ENCODE assay signal across 33 cellular contexts in genomic region chr15:64289550-64289949, GRCh38.
"Had no signal": no experiment of that assay in that cellular context is flagged by ENCODE, and none has a peak within 500 bp of the region (broad histone marks: within the 10 kb centered on the region; RNA-seq: fewer than 3 reads in every experiment).

No MANE protein-coding gene starts in this region.

- DNase-seq: activated CD4-positive, alpha-beta T cell treated with anti-CD3 and anti-CD28 coated beads for 36 hours; activated CD4-positive, alpha-beta T cell treated with anti-CD3 and anti-CD28 coated beads, Interleukin-2, amount 10 ng/mL, durations not matched to agents 7 days and 5 days; activated CD4-positive, alpha-beta T cell treated with anti-CD3 and anti-CD28 coated beads, Interleukin-2, amount 50 U/mL, for 48 hours; activated CD8-positive, alpha-beta T cell treated with anti-CD3 and anti-CD28 coated beads, Interleukin-2, amount 10 ng/mL, durations not matched to agents 7 days and 5 days; activated gamma-delta T cell treated with Interleukin-2 at 50 U/mL for 16 hours; activated naive CD4-positive, alpha-beta T cell treated with anti-CD3 and anti-CD28 coated beads for 36 hours; activated T-cell treated with anti-CD3 and anti-CD28 coated beads, Interleukin-2, amount 50 U/mL, for 24 hours; adrenal gland; body of pancreas; Karpas-422; NCI-H1048; NCI-H1417; NCI-H146; NCI-H187; NCI-H2029 treated with DMSO at 0.1 percent for 48 hours; NCI-H2107; NCI-H2171; NCI-H2227 treated with DMSO at 0.1 percent for 48 hours; NCI-H446; NCI-H510A treated with DMSO at 0.1 percent for 48 hours; Peyer's patch; RPMI8226; SHP77 treated with DMSO at 0.1 percent for 48 hours; SK-N-SH had no signal

- H3K27ac Mint-ChIP-seq: activated CD4-positive, alpha-beta T cell treated with anti-CD3 and anti-CD28 coated beads for 36 hours; activated CD4-positive, alpha-beta T cell treated with anti-CD3 and anti-CD28 coated beads, Interleukin-2, amount 10 ng/mL, durations not matched to agents 7 days and 5 days; activated CD8-positive, alpha-beta T cell treated with anti-CD3 and anti-CD28 coated beads, Interleukin-2, amount 10 ng/mL, durations not matched to agents 7 days and 5 days; activated naive CD4-positive, alpha-beta T cell treated with anti-CD3 and anti-CD28 coated beads for 36 hours; activated naive CD4-positive, alpha-beta T cell treated with anti-CD3 and anti-CD28 coated beads, Interleukin-2, amount 50 U/mL, for 72 hours; activated T-cell treated with anti-CD3 and anti-CD28 coated beads, Interleukin-2, amount 50 U/mL, for 24 hours; T-helper 1 cell treated with Interleukin-12 subunit alpha and Interleukin-12 subunit beta and Interleukin-4 antibody, amounts not matched to agents 30 μg/mL and 1 μg/mL, for 36 hours; T-helper 2 cell treated with Interferon-gamma antibody and Interleukin-4, amounts not matched to agents 5 μg/mL and 100 μg/mL, for 36 hours; WTC11 had no signal

- H3K4me3 ChIP-seq: adrenal gland, body of pancreas, breast epithelium, Peyer's patch, SJSA1 had no signal

- H3K27me3 ChIP-seq: adrenal gland, body of pancreas, breast epithelium, Peyer's patch, SJSA1 had no signal

- ATAC-seq: activated CD4-positive, alpha-beta T cell treated with anti-CD3 and anti-CD28 coated beads for 36 hours; activated CD4-positive, CD25-positive, alpha-beta regulatory T cell treated with anti-CD3 and anti-CD28 coated beads, Interleukin-2, amount 50 U/mL, for 24 hours; activated CD8-positive, alpha-beta T cell treated with anti-CD3 and anti-CD28 coated beads, Interleukin-2, amount 10 ng/mL, durations not matched to agents 7 days and 5 days; activated naive CD4-positive, alpha-beta T cell treated with anti-CD3 and anti-CD28 coated beads, Interleukin-2, amount 50 U/mL, for 72 hours; WTC11 had no signal

- FAIRE-seq: astrocyte, TTC549 had no signal

- H3K9me3 Mint-ChIP-seq: activated CD4-positive, alpha-beta T cell treated with anti-CD3 and anti-CD28 coated beads, Interleukin-2, amount 10 ng/mL, durations not matched to agents 7 days and 5 days; activated naive CD4-positive, alpha-beta T cell treated with anti-CD3 and anti-CD28 coated beads for 36 hours; activated naive CD4-positive, alpha-beta T cell treated with anti-CD3 and anti-CD28 coated beads, Interleukin-2, amount 50 U/mL, for 72 hours; activated T-cell treated with anti-CD3 and anti-CD28 coated beads, Interleukin-2, amount 50 U/mL, for 24 hours; T-helper 1 cell treated with Interleukin-12 subunit alpha and Interleukin-12 subunit beta and Interleukin-4 antibody, amounts not matched to agents 30 μg/mL and 1 μg/mL, for 36 hours; T-helper 2 cell treated with Interferon-gamma antibody and Interleukin-4, amounts not matched to agents 5 μg/mL and 100 μg/mL, for 36 hours; WTC11 had no signal

- H3K36me3 Mint-ChIP-seq: activated naive CD4-positive, alpha-beta T cell treated with anti-CD3 and anti-CD28 coated beads, Interleukin-2, amount 50 U/mL, for 72 hours; WTC11 had no signal

- H3K4me2 ChIP-seq: SK-N-SH had no signal

- H3K27ac ChIP-seq: adrenal gland, breast epithelium, Peyer's patch, SJSA1 had no signal

- H3K9me3 ChIP-seq: adrenal gland, body of pancreas, breast epithelium, Peyer's patch, SJSA1, SK-N-SH had no signal

- H3K4me1 ChIP-seq: breast epithelium, Peyer's patch had no signal

- H3K27me3 Mint-ChIP-seq: activated CD4-positive, alpha-beta T cell treated with anti-CD3 and anti-CD28 coated beads for 36 hours; activated CD4-positive, alpha-beta T cell treated with anti-CD3 and anti-CD28 coated beads, Interleukin-2, amount 10 ng/mL, durations not matched to agents 7 days and 5 days; activated T-cell treated with anti-CD3 and anti-CD28 coated beads, Interleukin-2, amount 50 U/mL, for 24 hours had no signal

- H3K4me3 Mint-ChIP-seq: activated CD4-positive, alpha-beta T cell treated with anti-CD3 and anti-CD28 coated beads for 36 hours; activated CD4-positive, alpha-beta T cell treated with anti-CD3 and anti-CD28 coated beads, Interleukin-2, amount 10 ng/mL, durations not matched to agents 7 days and 5 days; activated CD8-positive, alpha-beta T cell treated with anti-CD3 and anti-CD28 coated beads, Interleukin-2, amount 10 ng/mL, durations not matched to agents 7 days and 5 days; activated naive CD4-positive, alpha-beta T cell treated with anti-CD3 and anti-CD28 coated beads for 36 hours; activated T-cell treated with anti-CD3 and anti-CD28 coated beads, Interleukin-2, amount 50 U/mL, for 24 hours; T-helper 1 cell treated with Interleukin-12 subunit alpha and Interleukin-12 subunit beta and Interleukin-4 antibody, amounts not matched to agents 30 μg/mL and 1 μg/mL, for 36 hours; T-helper 2 cell treated with Interferon-gamma antibody and Interleukin-4, amounts not matched to agents 5 μg/mL and 100 μg/mL, for 36 hours; WTC11 had no signal

- H3K36me3 ChIP-seq: adrenal gland, breast epithelium, Peyer's patch, SJSA1 had no signal
